In the genomic region with DNA sequence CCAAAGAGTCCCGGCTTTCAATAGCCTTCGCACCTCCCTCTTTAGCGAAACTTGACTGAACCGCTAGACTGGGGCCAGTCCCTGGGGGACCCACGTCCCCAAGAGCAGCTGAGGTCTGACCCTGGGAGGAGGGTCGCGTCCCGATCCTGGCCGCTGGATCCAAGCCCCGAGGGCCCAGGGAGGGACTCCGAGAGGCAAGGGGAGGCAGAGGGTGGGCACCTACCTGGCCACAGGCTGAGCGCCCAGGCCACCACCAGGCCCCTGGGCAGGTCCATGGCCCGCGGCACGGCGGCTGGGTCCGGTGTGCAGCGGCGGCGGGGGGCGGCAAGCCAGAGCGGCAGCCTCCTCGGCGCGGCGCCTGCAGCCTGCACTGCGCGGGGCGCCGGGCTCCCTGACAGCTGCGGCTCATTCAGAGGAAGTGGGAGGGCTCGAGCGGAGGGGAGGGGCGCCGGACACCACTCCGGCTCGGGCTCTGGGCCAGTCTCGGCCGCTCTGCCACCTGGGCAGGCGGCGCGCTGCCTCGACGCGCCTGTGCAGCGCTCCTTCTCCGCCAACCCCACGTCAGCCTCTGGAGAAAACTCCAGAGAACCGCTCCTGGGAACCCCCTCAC, we compare ENCODE assay signal across 8 cellular contexts. TPM values are rescaled to one million over a fixed set of nuclear protein-coding genes. Genes with fewer than 3 reads are reported as not detected.
DNase-seq lines count a peak whose midpoint lies in the region; TF ChIP-seq lines count a peak whose summit lies in the region.

A gene with protein sequence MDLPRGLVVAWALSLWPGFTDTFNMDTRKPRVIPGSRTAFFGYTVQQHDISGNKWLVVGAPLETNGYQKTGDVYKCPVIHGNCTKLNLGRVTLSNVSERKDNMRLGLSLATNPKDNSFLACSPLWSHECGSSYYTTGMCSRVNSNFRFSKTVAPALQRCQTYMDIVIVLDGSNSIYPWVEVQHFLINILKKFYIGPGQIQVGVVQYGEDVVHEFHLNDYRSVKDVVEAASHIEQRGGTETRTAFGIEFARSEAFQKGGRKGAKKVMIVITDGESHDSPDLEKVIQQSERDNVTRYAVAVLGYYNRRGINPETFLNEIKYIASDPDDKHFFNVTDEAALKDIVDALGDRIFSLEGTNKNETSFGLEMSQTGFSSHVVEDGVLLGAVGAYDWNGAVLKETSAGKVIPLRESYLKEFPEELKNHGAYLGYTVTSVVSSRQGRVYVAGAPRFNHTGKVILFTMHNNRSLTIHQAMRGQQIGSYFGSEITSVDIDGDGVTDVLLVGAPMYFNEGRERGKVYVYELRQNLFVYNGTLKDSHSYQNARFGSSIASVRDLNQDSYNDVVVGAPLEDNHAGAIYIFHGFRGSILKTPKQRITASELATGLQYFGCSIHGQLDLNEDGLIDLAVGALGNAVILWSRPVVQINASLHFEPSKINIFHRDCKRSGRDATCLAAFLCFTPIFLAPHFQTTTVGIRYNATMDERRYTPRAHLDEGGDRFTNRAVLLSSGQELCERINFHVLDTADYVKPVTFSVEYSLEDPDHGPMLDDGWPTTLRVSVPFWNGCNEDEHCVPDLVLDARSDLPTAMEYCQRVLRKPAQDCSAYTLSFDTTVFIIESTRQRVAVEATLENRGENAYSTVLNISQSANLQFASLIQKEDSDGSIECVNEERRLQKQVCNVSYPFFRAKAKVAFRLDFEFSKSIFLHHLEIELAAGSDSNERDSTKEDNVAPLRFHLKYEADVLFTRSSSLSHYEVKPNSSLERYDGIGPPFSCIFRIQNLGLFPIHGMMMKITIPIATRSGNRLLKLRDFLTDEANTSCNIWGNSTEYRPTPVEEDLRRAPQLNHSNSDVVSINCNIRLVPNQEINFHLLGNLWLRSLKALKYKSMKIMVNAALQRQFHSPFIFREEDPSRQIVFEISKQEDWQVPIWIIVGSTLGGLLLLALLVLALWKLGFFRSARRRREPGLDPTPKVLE (minus strand): TSS at position 372 of the 610 bp plus-strand sequence. CDS start 97 bp downstream, at position 275.

- H3K9me3 ChIP-seq in HUES6 (ENCODE audit: control insufficient read depth, insufficient read depth, low read depth, low read length) = no peaks in the 10 kb centered on the region
- no peaks in the 10 kb centered on the region for H3K9me3 ChIP-seq in cardiac muscle cell (ENCODE audit: low read depth)

- H3K4me1 ChIP-seq in HUES6 (ENCODE audit: control insufficient read depth, insufficient read depth, low read length) = no peaks in the 10 kb centered on the region
- peaks cover 3% of the 10 kb centered on the region for H3K4me1 ChIP-seq in cardiac muscle cell (ENCODE audit: low read depth)

- peak; percentile 82 for DNase-seq in COR-L47 (lab: John Stamatoyannopoulos, UW)
- DNase-seq in cardiac muscle cell (ENCODE audit: low read depth in 1 of 2, low spot score in 1 of 2) = peak; percentile 67 to 81
- peak; percentile 47 for DNase-seq in progenitor cell of endocrine pancreas (ENCODE audit: low spot score, unreplicated experiment)
- no peak for DNase-seq in T-helper 9 cell
- DNase-seq in NCI-H1694 (lab: John Stamatoyannopoulos, UW) = no peak
- no peak for DNase-seq in NCI-H2107 (lab: John Stamatoyannopoulos, UW)

- H3K4me3 ChIP-seq in HUES6 (ENCODE audit: low read depth, low read length) (peak within 1 kb of the TSS; percentile 56), cardiac muscle cell (peak within 1 kb of the TSS; percentile 26)

- H3K4me3 Mint-ChIP-seq in progenitor cell of endocrine pancreas (ENCODE audit: low read depth) = peak within 1 kb of the TSS; percentile 66

- H3K27ac Mint-ChIP-seq in progenitor cell of endocrine pancreas = no peak within 1 kb of the TSS

- H3K27ac ChIP-seq in HUES6 (ENCODE audit: low read depth, low read length) (no peak within 1 kb of the TSS), VCaP (peak within 1 kb of the TSS; percentile 21; the same call in 1 of the 2 replicates), cardiac muscle cell (no peak within 1 kb of the TSS)

- H3K9ac ChIP-seq in HUES6 (ENCODE audit: low read length) = no peak within 1 kb of the TSS

- H3K27me3 ChIP-seq in HUES6 (ENCODE audit: control insufficient read depth, insufficient read depth, low read length) (peaks cover 85% of the 10 kb centered on the region), cardiac muscle cell (peaks cover 84% of the 10 kb centered on the region)

- no peaks in the 10 kb centered on the region for H3K9me3 Mint-ChIP-seq in progenitor cell of endocrine pancreas (ENCODE audit: low read depth)

- H3K27me3 Mint-ChIP-seq in progenitor cell of endocrine pancreas = peaks cover 82% of the 10 kb centered on the region

- no peaks in the 10 kb centered on the region for H3K36me3 ChIP-seq in HUES6 (ENCODE audit: control insufficient read depth, insufficient read depth, low read length)
- H3K36me3 ChIP-seq in cardiac muscle cell = no peaks in the 10 kb centered on the region

- no peaks in the 10 kb centered on the region for H3K36me3 Mint-ChIP-seq in progenitor cell of endocrine pancreas (ENCODE audit: insufficient read depth)

- no peak for TF ChIP-seq CTCF in VCaP (conservative IDR thresholded peaks at IDR 0.05)
- TF ChIP-seq CTCF in cardiac muscle cell (IDR thresholded peaks at IDR 0.05; ENCODE audit: low read depth, low read length) = no peak
- no peak for TF ChIP-seq CTCF in progenitor cell of endocrine pancreas (IDR thresholded peaks at IDR 0.05; ENCODE audit: unreplicated experiment)

- peaks cover 6% of the 10 kb centered on the region for H3K4me1 Mint-ChIP-seq in progenitor cell of endocrine pancreas (ENCODE audit: low read depth)

RNA-seq across cellular contexts. Expression of the gene that starts here (rescaled TPM):
- total RNA-seq in cardiac muscle cell = 0.12 and 1.4 TPM in 2 replicates
- polyA plus RNA-seq in cardiac muscle cell = 0.07 and 1.2 TPM in 2 replicates
- not detected in 2 replicates for total RNA-seq in progenitor cell of endocrine pancreas

Comparison
In these comparisons a context has a peak if more than half of its experiments do, and no peak if none do; other contexts are left out.
1. Peak in DNase-seq in progenitor cell of endocrine pancreas; RNA of the gene not detected or under 1 TPM.
2. DNase-seq: peak in COR-L47 (single experiment) and cardiac muscle cell (2 of 2); none in T-helper 9 cell (single experiment), NCI-H1694 (single experiment) and NCI-H2107 (single experiment).